In genomic region chr17:2192367-2193028, GRCh38 we compare ENCODE assay signal across 8 cellular contexts.
DNase-seq lines count a peak whose midpoint lies in the region; ATAC-seq and TF ChIP-seq lines count a peak whose summit lies in the region.

No MANE protein-coding gene starts in this region.

- TF ChIP-seq EP300 in upper lobe of left lung (IDR thresholded peaks at IDR 0.05): no peak

- TF ChIP-seq POLR2A in upper lobe of left lung (IDR thresholded peaks at IDR 0.05): no peak

- H3K27ac ChIP-seq in upper lobe of left lung: peak overlapping the region in 3 of 4 donors; percentile 4 to 54 (median 17)

- H3K9me3 ChIP-seq in upper lobe of left lung: no peaks in the 10 kb centered on the region

- DNase-seq in Right ventricle myocardium superior (no peak), left ventricle myocardium superior (no peak), T-helper 2 cell (peak in 3 of 5 experiments; percentile 17 to 79 (median 69)), astrocyte of the hippocampus (ENCODE audit: low read depth, low spot score) (peak; percentile 95), myocyte (ENCODE audit: low read depth) (peak; percentile 93), upper lobe of left lung (peak in 1 of 2 donors; percentile 28)

- H3K36me3 ChIP-seq in upper lobe of left lung: peaks cover 0 to 6% (median 2%) of the 10 kb centered on the region in 4 donors

- H3K4me1 ChIP-seq in upper lobe of left lung: peaks cover 28 to 55% (median 44%) of the 10 kb centered on the region in 4 donors

- 41 to 49% methylated on average over 7 of the region's 7 CpGs for WGBS in upper lobe of left lung, 2 donors

- intact Hi-C loops in Right ventricle myocardium superior (cut with DNase I): no loop called here
- intact Hi-C loops in left ventricle myocardium superior (cut with micrococcal nuclease): no loop called here

- no peak overlapping the region for H3K4me3 ChIP-seq in upper lobe of left lung

- peak; percentile 16 for ATAC-seq in Right ventricle myocardium superior (ENCODE audit: poor library complexity)
- ATAC-seq in left ventricle myocardium superior: no peak
- peak in 1 of 2 donors; percentile 59 for ATAC-seq in upper lobe of left lung (ENCODE audit: low FRiP score in 2 of 2)
- ATAC-seq in GM18520 (IDR thresholded peaks at IDR 0.05; ENCODE audit: unreplicated experiment): no peak
- ATAC-seq in GM18517 (IDR thresholded peaks at IDR 0.05; ENCODE audit: unreplicated experiment): no peak

- H3K27me3 ChIP-seq in upper lobe of left lung: no peaks in the 10 kb centered on the region

- no peak for TF ChIP-seq CTCF in upper lobe of left lung (IDR thresholded peaks at IDR 0.05)

Comparison
In these comparisons a context has a peak if more than half of its experiments do, and no peak if none do; other contexts are left out.
1. DNase-seq: peak in T-helper 2 cell (3 of 5), astrocyte of the hippocampus (single experiment) and myocyte (single experiment); none in Right ventricle myocardium superior (single experiment) and left ventricle myocardium superior (single experiment).